In the genomic region with DNA sequence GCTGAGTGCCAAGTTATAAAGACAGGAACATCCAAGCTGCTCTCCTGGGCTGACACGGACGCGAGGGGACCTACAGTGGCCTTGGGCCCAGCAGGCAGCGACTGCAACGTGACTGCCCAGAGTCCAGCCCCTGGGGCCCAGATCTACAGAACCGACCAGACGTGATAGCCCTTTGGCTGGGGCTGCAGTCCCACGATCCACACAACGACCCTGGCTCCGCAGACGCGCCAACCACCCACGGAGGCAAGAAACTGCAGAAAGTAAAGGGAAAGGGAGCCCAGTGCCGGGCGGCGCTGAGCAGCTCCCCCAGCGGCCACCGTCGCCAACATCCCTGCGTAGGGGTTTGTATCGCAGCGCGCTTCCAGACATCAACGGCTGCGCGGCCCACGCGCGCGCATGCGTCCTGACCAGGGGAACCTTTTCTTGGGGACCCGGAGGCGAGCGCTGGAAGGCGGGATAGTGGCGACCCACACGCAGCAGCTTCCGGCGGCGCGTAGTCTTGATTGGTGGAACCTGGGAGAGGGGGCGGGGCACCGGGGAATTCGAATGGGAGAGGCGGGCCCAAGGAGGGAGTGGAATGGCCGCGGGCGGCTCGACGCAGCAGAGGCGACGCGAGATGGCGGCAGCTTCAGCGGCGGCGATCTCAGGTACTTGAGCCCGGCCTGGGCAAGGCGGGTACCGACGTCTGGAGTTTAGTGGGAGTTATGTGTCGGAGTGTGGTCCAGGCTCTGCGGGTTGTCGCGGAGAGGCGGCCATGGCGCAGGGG, we compare ENCODE assay signal across 8 cellular contexts. TPM values are rescaled to one million over a fixed set of nuclear protein-coding genes. Genes with fewer than 3 reads are reported as not detected.
DNase-seq lines count a peak whose midpoint lies in the region; ATAC-seq and TF ChIP-seq lines count a peak whose summit lies in the region.

TSS of gene KIF22 (plus strand) at position 569 of the 766 bp plus-strand sequence. CDS start at position 578, 9 bp downstream.

- no peaks in the 10 kb centered on the region for H3K27me3 Mint-ChIP-seq in chondrocyte (ENCODE audit: low read depth)

- H3K36me3 ChIP-seq in BJ (ENCODE audit: control insufficient read depth, insufficient read depth, low read length) (no peaks in the 10 kb centered on the region), kidney epithelial cell (ENCODE audit: control insufficient read depth, insufficient read depth, low read length) (no peaks in the 10 kb centered on the region)

- H3K9me3 Mint-ChIP-seq in chondrocyte (ENCODE audit: low read depth), result no peaks in the 10 kb centered on the region

- H3K4me3 ChIP-seq in BJ (ENCODE audit: low read depth, low read length) (peak within 1 kb of the TSS; percentile 85), kidney epithelial cell (ENCODE audit: low read depth, low read length) (peak within 1 kb of the TSS; percentile 91)

- peaks cover 30% of the 10 kb centered on the region for H3K4me1 Mint-ChIP-seq in chondrocyte (ENCODE audit: low read depth)

- H3K4me3 Mint-ChIP-seq in chondrocyte (ENCODE audit: unreplicated experiment), result peak within 1 kb of the TSS; percentile 99

- peak within 1 kb of the TSS; percentile 97 for H3K27ac Mint-ChIP-seq in chondrocyte (ENCODE audit: unreplicated experiment)

- POLR2A ChIA-PET in BJ (lab: Charles Lee), result no interaction called here

- peak; percentile 86 for TF ChIP-seq CTCF in BJ (IDR thresholded peaks at IDR 0.05; ENCODE audit: insufficient read depth, low read depth, low read length)
- TF ChIP-seq CTCF in chondrocyte (IDR thresholded peaks at IDR 0.05), result peak; percentile 84
- TF ChIP-seq CTCF in kidney epithelial cell (IDR thresholded peaks at IDR 0.05; ENCODE audit: insufficient read depth, low read length, poor library complexity, severe bottlenecking), result peak; percentile 86

- H3K27me3 ChIP-seq in BJ (ENCODE audit: control insufficient read depth, insufficient read depth, low read length), result no peaks in the 10 kb centered on the region
- no peaks in the 10 kb centered on the region for H3K27me3 ChIP-seq in kidney epithelial cell (ENCODE audit: control insufficient read depth, insufficient read depth, low read length)

- ATAC-seq in HG03442 (IDR thresholded peaks at IDR 0.05; ENCODE audit: unreplicated experiment), result peak; percentile 91

- no peaks in the 10 kb centered on the region for H3K36me3 Mint-ChIP-seq in chondrocyte (ENCODE audit: low read depth)

- DNase-seq in BJ (ENCODE audit: low read depth) (peak; percentile 90), GM19238 (ENCODE audit: insufficient read length, low spot score) (peak; percentile 98), NCI-H510A treated with DMSO at 0.1 percent for 48 hours (lab: John Stamatoyannopoulos, UW) (peak; percentile 99), chondrocyte (ENCODE audit: low spot score) (peak; percentile 100), kidney epithelial cell (ENCODE audit: low read depth) (peak; percentile 93)
- DNase-seq in activated CD4-positive, alpha-beta T cell treated with anti-CD3 and anti-CD28 coated beads for 24 hours (ENCODE audit: low read depth in 2 of 2), result peak; percentile 100
- peak; percentile 99 to 100 for DNase-seq in stimulated activated CD4-positive, alpha-beta T cell treated with anti-CD3 and anti-CD28 coated beads, Interleukin-15, amount 100 ng/mL, for 48 hours (ENCODE audit: low read depth in 2 of 2)

- CTCF ChIA-PET in BJ (lab: Yijun Ruan, JAX), result interaction anchor here (0.8 to 2.2 kb wide), 22 partner anchors 9 to 242 kb away, joined by 3 to 35 read pairs (median 4); partner anchors contain the start of genes MVP and PAGR1

RNA-seq across cellular contexts. Expression of gene KIF22, which starts in this region (rescaled TPM):
- 43.0 and 68.3 TPM in 2 replicates for polyA plus RNA-seq in BJ (2011; rRNA removed)
- 47.6 and 85.6 TPM in 2 replicates for polyA minus RNA-seq in BJ (2011; rRNA and poly(A)+ RNA removed)
- total RNA-seq in chondrocyte (13.5 to 24.3 TPM (median 14.1 TPM) in 3 replicates), kidney epithelial cell (24.2 and 27.5 TPM in 2 replicates)

Comparison
In these comparisons a context has a peak if more than half of its experiments do, and no peak if none do; other contexts are left out.
1. Peak in every context shown above with its lines: DNase-seq, ATAC-seq and H3K4me3 ChIP-seq.